11 cellular contexts compared by ENCODE assay signal in genomic region chr16:50372611-50373344, GRCh38. TPM values are rescaled to one million over a fixed set of nuclear protein-coding genes. Genes with fewer than 3 reads are reported as not detected.
DNase-seq lines count a peak whose midpoint lies in the region; ATAC-seq lines count a peak whose summit lies in the region.
"Had no signal": no experiment of that assay in that cellular context is flagged by ENCODE, and none has a peak within 500 bp of the region (broad histone marks: within the 10 kb centered on the region; RNA-seq: fewer than 3 reads in every experiment).

No MANE protein-coding gene starts in this region.

- H3K27me3 ChIP-seq in skeletal muscle tissue (ENCODE audit: control insufficient read depth in 3 of 3, insufficient read depth in 3 of 3, low read length in 3 of 3): no peaks in the 10 kb centered on the region

- peak; percentile 9 for DNase-seq in DMS153 (lab: John Stamatoyannopoulos, UW)
- DNase-seq in DMS153 treated with DMSO at 0.1 percent for 48 hours (lab: John Stamatoyannopoulos, UW; ENCODE audit: unreplicated experiment): no peak
- DNase-seq in RPMI8226: peak; percentile 60
- peak; percentile 85 for DNase-seq in cardiac septum (ENCODE audit: low spot score)
- no peak for DNase-seq in dedifferentiated amniotic fluid mesenchymal stem cell (ENCODE audit: extremely low spot score)
- DNase-seq: 8988T, activated gamma-delta T cell, NCI-H1105 had no signal

- peak overlapping the region; percentile 72 for H3K27ac ChIP-seq in skeletal muscle tissue (ENCODE audit: low read depth, low read length)

- intact Hi-C loops in cardiac septum (cut with DNase I): loop anchor here (5.0 to 10.0 kb wide), 3 partner anchors 225 to 432 kb away; no protein-coding TSS in a partner anchor

- no peak overlapping the region for H3K4me3 ChIP-seq in skeletal muscle tissue (ENCODE audit: low read length in 3 of 3)

- H3K9ac ChIP-seq in skeletal muscle tissue (ENCODE audit: low read depth in 1 of 3, low read length in 3 of 3): peak overlapping the region; percentile 27 to 57 (median 33)

- ATAC-seq in HG02798 (IDR thresholded peaks at IDR 0.05; ENCODE audit: poor library complexity, unreplicated experiment): no peak
- no peak for ATAC-seq in GM19324 (IDR thresholded peaks at IDR 0.05; ENCODE audit: low FRiP score, unreplicated experiment)

- no peaks in the 10 kb centered on the region for H3K9me3 ChIP-seq in skeletal muscle tissue (ENCODE audit: control insufficient read depth in 3 of 3, low read length in 3 of 3)

- H3K36me3 ChIP-seq in skeletal muscle tissue (ENCODE audit: control insufficient read depth in 3 of 3, insufficient read depth in 3 of 3, low read length in 3 of 3): no peaks in the 10 kb centered on the region

- H3K4me1 ChIP-seq in skeletal muscle tissue (ENCODE audit: control insufficient read depth in 3 of 3, insufficient read depth in 3 of 3, low read length in 3 of 3): peaks cover 13 to 21% (median 14%) of the 10 kb centered on the region in 3 donors

RNA-seq across cellular contexts. Expression of gene BRD7, which starts 4.0 kb away (rescaled TPM):
- total RNA-seq in cardiac septum: 53.4 TPM
- 32.9 TPM for total RNA-seq in skeletal muscle tissue

Comparison
In these comparisons a context has a peak if more than half of its experiments do, and no peak if none do; other contexts are left out.
1. DNase-seq: peak in DMS153 (single experiment), RPMI8226 (single experiment) and cardiac septum (single experiment); none in DMS153 treated with DMSO at 0.1 percent for 48 hours (single experiment) and dedifferentiated amniotic fluid mesenchymal stem cell (single experiment).